ENCODE assay signal across 1 cellular context in genomic region chr9:19386469-19387044, GRCh38.
TF ChIP-seq lines count a peak whose summit lies in the region.

No MANE protein-coding gene starts in this region.

TF ChIP-seq in HepG2, 621 proteins besides CTCF, POLR2A, EP300 and RAD21:
- TF ChIP-seq ZNF546 (CRISPR knock-in tag; conservative IDR thresholded peaks at IDR 0.05) (no peak), ZBTB43 (CRISPR knock-in tag; conservative IDR thresholded peaks at IDR 0.05) (no peak), ZNF543 (CRISPR knock-in tag; IDR thresholded peaks at IDR 0.05) (no peak), MAFK (conservative IDR thresholded peaks at IDR 0.05 in 1 of 2, IDR thresholded peaks at IDR 0.05 in 1 of 2; ENCODE audit: low read length in 2 of 2) (0 out of 4 replicates have a peak, but pooled peaks of 1 of the 2 experiments have one; percentile 21), HDAC2 (CRISPR knock-in tag; IDR thresholded peaks at IDR 0.05) (no peak), HCFC1 (IDR thresholded peaks at IDR 0.05; ENCODE audit: low read depth, low read length) (no peak)
- TF ChIP-seq, protein P1, sequence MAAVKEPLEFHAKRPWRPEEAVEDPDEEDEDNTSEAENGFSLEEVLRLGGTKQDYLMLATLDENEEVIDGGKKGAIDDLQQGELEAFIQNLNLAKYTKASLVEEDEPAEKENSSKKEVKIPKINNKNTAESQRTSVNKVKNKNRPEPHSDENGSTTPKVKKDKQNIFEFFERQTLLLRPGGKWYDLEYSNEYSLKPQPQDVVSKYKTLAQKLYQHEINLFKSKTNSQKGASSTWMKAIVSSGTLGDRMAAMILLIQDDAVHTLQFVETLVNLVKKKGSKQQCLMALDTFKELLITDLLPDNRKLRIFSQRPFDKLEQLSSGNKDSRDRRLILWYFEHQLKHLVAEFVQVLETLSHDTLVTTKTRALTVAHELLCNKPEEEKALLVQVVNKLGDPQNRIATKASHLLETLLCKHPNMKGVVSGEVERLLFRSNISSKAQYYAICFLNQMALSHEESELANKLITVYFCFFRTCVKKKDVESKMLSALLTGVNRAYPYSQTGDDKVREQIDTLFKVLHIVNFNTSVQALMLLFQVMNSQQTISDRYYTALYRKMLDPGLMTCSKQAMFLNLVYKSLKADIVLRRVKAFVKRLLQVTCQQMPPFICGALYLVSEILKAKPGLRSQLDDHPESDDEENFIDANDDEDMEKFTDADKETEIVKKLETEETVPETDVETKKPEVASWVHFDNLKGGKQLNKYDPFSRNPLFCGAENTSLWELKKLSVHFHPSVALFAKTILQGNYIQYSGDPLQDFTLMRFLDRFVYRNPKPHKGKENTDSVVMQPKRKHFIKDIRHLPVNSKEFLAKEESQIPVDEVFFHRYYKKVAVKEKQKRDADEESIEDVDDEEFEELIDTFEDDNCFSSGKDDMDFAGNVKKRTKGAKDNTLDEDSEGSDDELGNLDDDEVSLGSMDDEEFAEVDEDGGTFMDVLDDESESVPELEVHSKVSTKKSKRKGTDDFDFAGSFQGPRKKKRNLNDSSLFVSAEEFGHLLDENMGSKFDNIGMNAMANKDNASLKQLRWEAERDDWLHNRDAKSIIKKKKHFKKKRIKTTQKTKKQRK (IDR thresholded peaks at IDR 0.05; ENCODE audit: low read length): no peak
- TF ChIP-seq, protein P2, sequence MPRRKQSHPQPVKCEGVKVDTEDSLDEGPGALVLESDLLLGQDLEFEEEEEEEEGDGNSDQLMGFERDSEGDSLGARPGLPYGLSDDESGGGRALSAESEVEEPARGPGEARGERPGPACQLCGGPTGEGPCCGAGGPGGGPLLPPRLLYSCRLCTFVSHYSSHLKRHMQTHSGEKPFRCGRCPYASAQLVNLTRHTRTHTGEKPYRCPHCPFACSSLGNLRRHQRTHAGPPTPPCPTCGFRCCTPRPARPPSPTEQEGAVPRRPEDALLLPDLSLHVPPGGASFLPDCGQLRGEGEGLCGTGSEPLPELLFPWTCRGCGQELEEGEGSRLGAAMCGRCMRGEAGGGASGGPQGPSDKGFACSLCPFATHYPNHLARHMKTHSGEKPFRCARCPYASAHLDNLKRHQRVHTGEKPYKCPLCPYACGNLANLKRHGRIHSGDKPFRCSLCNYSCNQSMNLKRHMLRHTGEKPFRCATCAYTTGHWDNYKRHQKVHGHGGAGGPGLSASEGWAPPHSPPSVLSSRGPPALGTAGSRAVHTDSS (CRISPR knock-in tag; conservative IDR thresholded peaks at IDR 0.05): no peak
